ENCODE assay signal across 1 cellular context in the genomic region with DNA sequence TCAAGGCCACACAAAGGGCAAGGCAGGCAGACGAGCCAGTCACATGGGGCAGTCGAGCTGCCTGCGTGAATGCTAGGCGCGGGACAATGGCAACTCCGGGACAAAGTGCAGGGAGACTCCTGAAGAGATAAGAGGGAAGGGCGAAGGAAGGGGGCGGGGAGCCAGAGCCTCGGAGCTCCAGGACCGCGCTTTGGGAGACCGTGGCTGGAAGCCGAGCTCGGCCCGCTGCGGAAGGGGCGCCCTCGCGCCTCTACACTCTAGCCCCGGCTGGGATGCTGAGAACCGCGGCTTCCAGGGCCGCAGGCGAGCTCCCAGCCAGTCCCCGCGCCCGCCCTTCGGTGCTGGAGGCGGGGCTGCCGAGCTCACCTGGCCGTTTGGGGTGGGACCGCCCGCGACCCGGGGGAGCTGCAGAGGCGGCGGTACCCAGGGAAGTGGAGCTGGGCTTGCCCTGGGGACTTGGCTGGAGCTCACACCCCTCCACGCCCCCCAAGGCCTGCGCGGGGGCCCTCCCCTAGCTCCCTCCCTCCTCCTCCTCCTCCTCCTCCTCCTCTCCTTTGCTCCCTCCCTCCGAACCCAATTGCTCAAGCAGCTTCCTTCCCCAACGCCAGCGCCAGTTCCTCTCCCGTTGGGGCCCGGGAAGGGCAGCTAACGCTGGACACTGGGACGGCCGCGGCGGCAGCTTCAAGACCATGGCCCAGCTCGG.
A peak's percentile ranks its signal among the peaks of the same experiment; 100 is the strongest.
TF ChIP-seq lines count a peak whose summit lies in the region.

A gene with protein sequence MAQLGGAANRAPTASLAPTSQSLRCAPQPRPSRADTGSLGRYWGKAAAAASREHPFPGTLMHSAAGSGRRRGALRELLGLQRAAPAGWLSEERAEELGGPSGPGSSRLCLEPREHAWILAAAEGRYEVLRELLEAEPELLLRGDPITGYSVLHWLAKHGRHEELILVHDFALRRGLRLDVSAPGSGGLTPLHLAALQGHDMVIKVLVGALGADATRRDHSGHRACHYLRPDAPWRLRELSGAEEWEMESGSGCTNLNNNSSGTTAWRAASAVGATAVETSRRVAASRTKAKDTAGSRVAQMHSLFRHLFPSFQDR (plus strand): TSS at position 610 of the 703 bp plus-strand sequence. CDS start 80 bp downstream, at position 690.

TF ChIP-seq in HepG2, 621 proteins besides CTCF, POLR2A, EP300 and RAD21 (continued from another document and continues in another):
- no peak for TF ChIP-seq SCMH1 (CRISPR knock-in tag; IDR thresholded peaks at IDR 0.05; ENCODE audit: borderline replicate concordance)
- no peak for TF ChIP-seq RCOR2 (CRISPR knock-in tag; IDR thresholded peaks at IDR 0.05)
- TF ChIP-seq FOXA3 (CRISPR knock-in tag; IDR thresholded peaks at IDR 0.05) = 0 out of 2 replicates have a peak, but pooled peaks have one; percentile 22
- TF ChIP-seq SMAD1 (CRISPR knock-in tag; IDR thresholded peaks at IDR 0.05; ENCODE audit: borderline replicate concordance, low read depth) = no peak
- 0 out of 2 replicates have a peak, but pooled peaks have one; percentile 37 for TF ChIP-seq ZNF343 (CRISPR knock-in tag; IDR thresholded peaks at IDR 0.05)
- 0 out of 2 replicates have a peak, but pooled peaks have one; percentile 12 for TF ChIP-seq CREB1 (IDR thresholded peaks at IDR 0.05)
- TF ChIP-seq CREB1 (CRISPR knock-in tag; IDR thresholded peaks at IDR 0.05) = no peak
- peak; percentile 71; the same call in 1 of the 2 replicates for TF ChIP-seq ZNF564 (CRISPR knock-in tag; IDR thresholded peaks at IDR 0.05)
- TF ChIP-seq, protein P1, sequence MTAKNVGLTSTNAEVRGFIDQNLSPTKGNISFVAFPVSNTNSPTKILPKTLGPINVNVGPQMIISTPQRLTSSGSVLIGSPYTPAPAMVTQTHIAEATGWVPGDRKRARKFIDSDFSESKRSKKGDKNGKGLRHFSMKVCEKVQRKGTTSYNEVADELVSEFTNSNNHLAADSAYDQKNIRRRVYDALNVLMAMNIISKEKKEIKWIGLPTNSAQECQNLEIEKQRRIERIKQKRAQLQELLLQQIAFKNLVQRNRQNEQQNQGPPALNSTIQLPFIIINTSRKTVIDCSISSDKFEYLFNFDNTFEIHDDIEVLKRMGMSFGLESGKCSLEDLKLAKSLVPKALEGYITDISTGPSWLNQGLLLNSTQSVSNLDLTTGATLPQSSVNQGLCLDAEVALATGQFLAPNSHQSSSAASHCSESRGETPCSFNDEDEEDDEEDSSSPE (CRISPR knock-in tag; IDR thresholded peaks at IDR 0.05) = peak; percentile 51; the same call in 1 of the 2 replicates
- TF ChIP-seq NFE2 (CRISPR knock-in tag; IDR thresholded peaks at IDR 0.05) = no peak
- 0 out of 2 replicates have a peak, but pooled peaks have one; percentile 22 for TF ChIP-seq KMT2A (CRISPR knock-in tag; IDR thresholded peaks at IDR 0.05)
- no peak for TF ChIP-seq MAZ (IDR thresholded peaks at IDR 0.05; ENCODE audit: borderline replicate concordance, low read depth, low read length)
- TF ChIP-seq MAZ (CRISPR knock-in tag; IDR thresholded peaks at IDR 0.05; ENCODE audit: low read depth) = no peak
- TF ChIP-seq, protein P2, sequence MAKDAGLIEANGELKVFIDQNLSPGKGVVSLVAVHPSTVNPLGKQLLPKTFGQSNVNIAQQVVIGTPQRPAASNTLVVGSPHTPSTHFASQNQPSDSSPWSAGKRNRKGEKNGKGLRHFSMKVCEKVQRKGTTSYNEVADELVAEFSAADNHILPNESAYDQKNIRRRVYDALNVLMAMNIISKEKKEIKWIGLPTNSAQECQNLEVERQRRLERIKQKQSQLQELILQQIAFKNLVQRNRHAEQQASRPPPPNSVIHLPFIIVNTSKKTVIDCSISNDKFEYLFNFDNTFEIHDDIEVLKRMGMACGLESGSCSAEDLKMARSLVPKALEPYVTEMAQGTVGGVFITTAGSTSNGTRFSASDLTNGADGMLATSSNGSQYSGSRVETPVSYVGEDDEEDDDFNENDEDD (CRISPR knock-in tag; IDR thresholded peaks at IDR 0.05; ENCODE audit: borderline replicate concordance) = peak; percentile 50; the same call in 1 of the 2 replicates
- TF ChIP-seq ZNF234 (CRISPR knock-in tag; conservative IDR thresholded peaks at IDR 0.05) = 0 out of 2 replicates have a peak, but pooled peaks have one; percentile 32
- TF ChIP-seq, protein P3, sequence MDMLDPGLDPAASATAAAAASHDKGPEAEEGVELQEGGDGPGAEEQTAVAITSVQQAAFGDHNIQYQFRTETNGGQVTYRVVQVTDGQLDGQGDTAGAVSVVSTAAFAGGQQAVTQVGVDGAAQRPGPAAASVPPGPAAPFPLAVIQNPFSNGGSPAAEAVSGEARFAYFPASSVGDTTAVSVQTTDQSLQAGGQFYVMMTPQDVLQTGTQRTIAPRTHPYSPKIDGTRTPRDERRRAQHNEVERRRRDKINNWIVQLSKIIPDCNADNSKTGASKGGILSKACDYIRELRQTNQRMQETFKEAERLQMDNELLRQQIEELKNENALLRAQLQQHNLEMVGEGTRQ (IDR thresholded peaks at IDR 0.05; ENCODE audit: low read depth, low read length) = no peak
- TF ChIP-seq, protein P3 (CRISPR knock-in tag; IDR thresholded peaks at IDR 0.05; ENCODE audit: borderline replicate concordance) = peak; percentile 55; the same call in 1 of the 2 replicates
- TF ChIP-seq ZNF788 (CRISPR knock-in tag; IDR thresholded peaks at IDR 0.05; ENCODE audit: borderline replicate concordance) = peak; percentile 70; the same call in 1 of the 2 replicates
- TF ChIP-seq NR2F2 (IDR thresholded peaks at IDR 0.05; ENCODE audit: borderline replicate concordance, low read depth) = no peak; the same call in 1 of the 2 replicates
- TF ChIP-seq, protein P4, sequence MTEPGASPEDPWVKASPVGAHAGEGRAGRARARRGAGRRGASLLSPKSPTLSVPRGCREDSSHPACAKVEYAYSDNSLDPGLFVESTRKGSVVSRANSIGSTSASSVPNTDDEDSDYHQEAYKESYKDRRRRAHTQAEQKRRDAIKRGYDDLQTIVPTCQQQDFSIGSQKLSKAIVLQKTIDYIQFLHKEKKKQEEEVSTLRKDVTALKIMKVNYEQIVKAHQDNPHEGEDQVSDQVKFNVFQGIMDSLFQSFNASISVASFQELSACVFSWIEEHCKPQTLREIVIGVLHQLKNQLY (CRISPR knock-in tag; IDR thresholded peaks at IDR 0.05) = peak; percentile 21; the same call in 1 of the 2 replicates
- TF ChIP-seq NR2F1 (CRISPR knock-in tag; IDR thresholded peaks at IDR 0.05) = peak; percentile 86 to 88
- TF ChIP-seq YEATS2 (CRISPR knock-in tag; IDR thresholded peaks at IDR 0.05; ENCODE audit: borderline replicate concordance) = no peak
- TF ChIP-seq TSC22D2 (CRISPR knock-in tag; IDR thresholded peaks at IDR 0.05; ENCODE audit: borderline replicate concordance) = no peak
- TF ChIP-seq ZNF263 (CRISPR knock-in tag; IDR thresholded peaks at IDR 0.05) = peak; percentile 74; the same call in 1 of the 2 replicates
- TF ChIP-seq YY1 (IDR thresholded peaks at IDR 0.05; ENCODE audit: insufficient read depth, insufficient replicate concordance, low read depth, low read length) = peak; percentile 42
- peak; percentile 77; the same call in 1 of the 2 replicates for TF ChIP-seq HIVEP1 (CRISPR knock-in tag; IDR thresholded peaks at IDR 0.05)
- TF ChIP-seq ZNF724P (CRISPR knock-in tag; IDR thresholded peaks at IDR 0.05; ENCODE audit: borderline replicate concordance) = no peak
- no peak for TF ChIP-seq ZIK1 (CRISPR knock-in tag; IDR thresholded peaks at IDR 0.05; ENCODE audit: borderline replicate concordance, low read depth)
- TF ChIP-seq, protein P5, sequence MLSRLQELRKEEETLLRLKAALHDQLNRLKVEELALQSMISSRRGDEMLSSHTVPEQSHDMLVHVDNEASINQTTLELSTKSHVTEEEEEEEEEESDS (CRISPR knock-in tag; IDR thresholded peaks at IDR 0.05; ENCODE audit: borderline replicate concordance) = no peak
- TF ChIP-seq ZSCAN20 (CRISPR knock-in tag; IDR thresholded peaks at IDR 0.05; ENCODE audit: borderline replicate concordance) = no peak
- TF ChIP-seq, protein P6, sequence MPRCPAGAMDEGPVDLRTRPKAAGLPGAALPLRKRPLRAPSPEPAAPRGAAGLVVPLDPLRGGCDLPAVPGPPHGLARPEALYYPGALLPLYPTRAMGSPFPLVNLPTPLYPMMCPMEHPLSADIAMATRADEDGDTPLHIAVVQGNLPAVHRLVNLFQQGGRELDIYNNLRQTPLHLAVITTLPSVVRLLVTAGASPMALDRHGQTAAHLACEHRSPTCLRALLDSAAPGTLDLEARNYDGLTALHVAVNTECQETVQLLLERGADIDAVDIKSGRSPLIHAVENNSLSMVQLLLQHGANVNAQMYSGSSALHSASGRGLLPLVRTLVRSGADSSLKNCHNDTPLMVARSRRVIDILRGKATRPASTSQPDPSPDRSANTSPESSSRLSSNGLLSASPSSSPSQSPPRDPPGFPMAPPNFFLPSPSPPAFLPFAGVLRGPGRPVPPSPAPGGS (CRISPR knock-in tag; IDR thresholded peaks at IDR 0.05) = no peak
- TF ChIP-seq MTF2 (CRISPR knock-in tag; IDR thresholded peaks at IDR 0.05; ENCODE audit: borderline replicate concordance) = no peak
- TF ChIP-seq, protein P7, sequence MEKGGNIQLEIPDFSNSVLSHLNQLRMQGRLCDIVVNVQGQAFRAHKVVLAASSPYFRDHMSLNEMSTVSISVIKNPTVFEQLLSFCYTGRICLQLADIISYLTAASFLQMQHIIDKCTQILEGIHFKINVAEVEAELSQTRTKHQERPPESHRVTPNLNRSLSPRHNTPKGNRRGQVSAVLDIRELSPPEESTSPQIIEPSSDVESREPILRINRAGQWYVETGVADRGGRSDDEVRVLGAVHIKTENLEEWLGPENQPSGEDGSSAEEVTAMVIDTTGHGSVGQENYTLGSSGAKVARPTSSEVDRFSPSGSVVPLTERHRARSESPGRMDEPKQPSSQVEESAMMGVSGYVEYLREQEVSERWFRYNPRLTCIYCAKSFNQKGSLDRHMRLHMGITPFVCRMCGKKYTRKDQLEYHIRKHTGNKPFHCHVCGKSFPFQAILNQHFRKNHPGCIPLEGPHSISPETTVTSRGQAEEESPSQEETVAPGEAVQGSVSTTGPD (CRISPR knock-in tag; IDR thresholded peaks at IDR 0.05) = no peak
- TF ChIP-seq KLF6 (CRISPR knock-in tag; IDR thresholded peaks at IDR 0.05) = no peak
- peak; percentile 34; the same call in 1 of the 2 replicates for TF ChIP-seq GATAD1 (CRISPR knock-in tag; IDR thresholded peaks at IDR 0.05)
- TF ChIP-seq, protein P8, sequence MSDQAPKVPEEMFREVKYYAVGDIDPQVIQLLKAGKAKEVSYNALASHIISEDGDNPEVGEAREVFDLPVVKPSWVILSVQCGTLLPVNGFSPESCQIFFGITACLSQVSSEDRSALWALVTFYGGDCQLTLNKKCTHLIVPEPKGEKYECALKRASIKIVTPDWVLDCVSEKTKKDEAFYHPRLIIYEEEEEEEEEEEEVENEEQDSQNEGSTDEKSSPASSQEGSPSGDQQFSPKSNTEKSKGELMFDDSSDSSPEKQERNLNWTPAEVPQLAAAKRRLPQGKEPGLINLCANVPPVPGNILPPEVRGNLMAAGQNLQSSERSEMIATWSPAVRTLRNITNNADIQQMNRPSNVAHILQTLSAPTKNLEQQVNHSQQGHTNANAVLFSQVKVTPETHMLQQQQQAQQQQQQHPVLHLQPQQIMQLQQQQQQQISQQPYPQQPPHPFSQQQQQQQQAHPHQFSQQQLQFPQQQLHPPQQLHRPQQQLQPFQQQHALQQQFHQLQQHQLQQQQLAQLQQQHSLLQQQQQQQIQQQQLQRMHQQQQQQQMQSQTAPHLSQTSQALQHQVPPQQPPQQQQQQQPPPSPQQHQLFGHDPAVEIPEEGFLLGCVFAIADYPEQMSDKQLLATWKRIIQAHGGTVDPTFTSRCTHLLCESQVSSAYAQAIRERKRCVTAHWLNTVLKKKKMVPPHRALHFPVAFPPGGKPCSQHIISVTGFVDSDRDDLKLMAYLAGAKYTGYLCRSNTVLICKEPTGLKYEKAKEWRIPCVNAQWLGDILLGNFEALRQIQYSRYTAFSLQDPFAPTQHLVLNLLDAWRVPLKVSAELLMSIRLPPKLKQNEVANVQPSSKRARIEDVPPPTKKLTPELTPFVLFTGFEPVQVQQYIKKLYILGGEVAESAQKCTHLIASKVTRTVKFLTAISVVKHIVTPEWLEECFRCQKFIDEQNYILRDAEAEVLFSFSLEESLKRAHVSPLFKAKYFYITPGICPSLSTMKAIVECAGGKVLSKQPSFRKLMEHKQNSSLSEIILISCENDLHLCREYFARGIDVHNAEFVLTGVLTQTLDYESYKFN (CRISPR knock-in tag; conservative IDR thresholded peaks at IDR 0.05) = peak; percentile 77
- TF ChIP-seq, protein P9, sequence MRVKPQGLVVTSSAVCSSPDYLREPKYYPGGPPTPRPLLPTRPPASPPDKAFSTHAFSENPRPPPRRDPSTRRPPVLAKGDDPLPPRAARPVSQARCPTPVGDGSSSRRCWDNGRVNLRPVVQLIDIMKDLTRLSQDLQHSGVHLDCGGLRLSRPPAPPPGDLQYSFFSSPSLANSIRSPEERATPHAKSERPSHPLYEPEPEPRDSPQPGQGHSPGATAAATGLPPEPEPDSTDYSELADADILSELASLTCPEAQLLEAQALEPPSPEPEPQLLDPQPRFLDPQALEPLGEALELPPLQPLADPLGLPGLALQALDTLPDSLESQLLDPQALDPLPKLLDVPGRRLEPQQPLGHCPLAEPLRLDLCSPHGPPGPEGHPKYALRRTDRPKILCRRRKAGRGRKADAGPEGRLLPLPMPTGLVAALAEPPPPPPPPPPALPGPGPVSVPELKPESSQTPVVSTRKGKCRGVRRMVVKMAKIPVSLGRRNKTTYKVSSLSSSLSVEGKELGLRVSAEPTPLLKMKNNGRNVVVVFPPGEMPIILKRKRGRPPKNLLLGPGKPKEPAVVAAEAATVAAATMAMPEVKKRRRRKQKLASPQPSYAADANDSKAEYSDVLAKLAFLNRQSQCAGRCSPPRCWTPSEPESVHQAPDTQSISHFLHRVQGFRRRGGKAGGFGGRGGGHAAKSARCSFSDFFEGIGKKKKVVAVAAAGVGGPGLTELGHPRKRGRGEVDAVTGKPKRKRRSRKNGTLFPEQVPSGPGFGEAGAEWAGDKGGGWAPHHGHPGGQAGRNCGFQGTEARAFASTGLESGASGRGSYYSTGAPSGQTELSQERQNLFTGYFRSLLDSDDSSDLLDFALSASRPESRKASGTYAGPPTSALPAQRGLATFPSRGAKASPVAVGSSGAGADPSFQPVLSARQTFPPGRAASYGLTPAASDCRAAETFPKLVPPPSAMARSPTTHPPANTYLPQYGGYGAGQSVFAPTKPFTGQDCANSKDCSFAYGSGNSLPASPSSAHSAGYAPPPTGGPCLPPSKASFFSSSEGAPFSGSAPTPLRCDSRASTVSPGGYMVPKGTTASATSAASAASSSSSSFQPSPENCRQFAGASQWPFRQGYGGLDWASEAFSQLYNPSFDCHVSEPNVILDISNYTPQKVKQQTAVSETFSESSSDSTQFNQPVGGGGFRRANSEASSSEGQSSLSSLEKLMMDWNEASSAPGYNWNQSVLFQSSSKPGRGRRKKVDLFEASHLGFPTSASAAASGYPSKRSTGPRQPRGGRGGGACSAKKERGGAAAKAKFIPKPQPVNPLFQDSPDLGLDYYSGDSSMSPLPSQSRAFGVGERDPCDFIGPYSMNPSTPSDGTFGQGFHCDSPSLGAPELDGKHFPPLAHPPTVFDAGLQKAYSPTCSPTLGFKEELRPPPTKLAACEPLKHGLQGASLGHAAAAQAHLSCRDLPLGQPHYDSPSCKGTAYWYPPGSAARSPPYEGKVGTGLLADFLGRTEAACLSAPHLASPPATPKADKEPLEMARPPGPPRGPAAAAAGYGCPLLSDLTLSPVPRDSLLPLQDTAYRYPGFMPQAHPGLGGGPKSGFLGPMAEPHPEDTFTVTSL (CRISPR knock-in tag; IDR thresholded peaks at IDR 0.05; ENCODE audit: borderline replicate concordance) = no peak; the same call in 1 of the 2 replicates
- TF ChIP-seq HDAC2 (CRISPR knock-in tag; IDR thresholded peaks at IDR 0.05) = peak; percentile 55
- TF ChIP-seq ATF7-NPFF (CRISPR knock-in tag; IDR thresholded peaks at IDR 0.05; ENCODE audit: low read depth) = no peak
